Comparison of ENCODE assay signal across 8 cellular contexts in genomic region chr11:67353317-67354313, GRCh38. TPM values are rescaled to one million over a fixed set of nuclear protein-coding genes. Genes with fewer than 3 reads are reported as not detected.
DNase-seq lines count a peak whose midpoint lies in the region; ATAC-seq, FAIRE-seq and TF ChIP-seq lines count a peak whose summit lies in the region.

Gene POLD4 (minus strand): TSS chr11:67353546. CDS start chr11:67353399, 147 bp downstream.

- peak within 1 kb of the TSS; percentile 94 for H3K4me3 Mint-ChIP-seq in endothelial cell (ENCODE audit: unreplicated experiment)

- H3F3A ChIP-seq in OCI-LY1 (ENCODE audit: insufficient read depth, low read length) = no peaks in the 10 kb centered on the region

- H3K9me3 ChIP-seq in OCI-LY1 (ENCODE audit: low read length) = no peaks in the 10 kb centered on the region

- no peaks in the 10 kb centered on the region for H3K79me2 ChIP-seq in OCI-LY1 (ENCODE audit: insufficient read depth, low read length)

- peak within 1 kb of the TSS; percentile 98 for H3K27ac ChIP-seq in OCI-LY1 (ENCODE audit: low read depth, low read length, poor library complexity, severe bottlenecking)

- H3K9me3 Mint-ChIP-seq in endothelial cell (ENCODE audit: unreplicated experiment) = no peaks in the 10 kb centered on the region

- H3K36me3 Mint-ChIP-seq in endothelial cell (ENCODE audit: low read depth, unreplicated experiment) = no peaks in the 10 kb centered on the region

- H3K4me3 ChIP-seq in OCI-LY1 (ENCODE audit: low read depth, low read length, poor library complexity, severe bottlenecking) = peak within 1 kb of the TSS; percentile 78

- H3K27me3 ChIP-seq in OCI-LY1 (ENCODE audit: insufficient read depth, low read length) = no peaks in the 10 kb centered on the region

- peaks cover 8% of the 10 kb centered on the region for H3K36me3 ChIP-seq in OCI-LY1 (ENCODE audit: insufficient read depth, low read length)

- H4K20me1 ChIP-seq in OCI-LY1 (ENCODE audit: insufficient read depth, low read length) = no peaks in the 10 kb centered on the region

- H3K4me1 Mint-ChIP-seq in endothelial cell (ENCODE audit: unreplicated experiment) = peaks cover 56% of the 10 kb centered on the region

- peak within 1 kb of the TSS; percentile 93 for H3K9ac ChIP-seq in OCI-LY1 (ENCODE audit: low read length)

- peak; percentile 67 for ATAC-seq in GM21526 (IDR thresholded peaks at IDR 0.05; ENCODE audit: low FRiP score, unreplicated experiment)

- no peak for TF ChIP-seq CTCF in D721Med (IDR thresholded peaks at IDR 0.05; ENCODE audit: insufficient read depth, missing control alignments)
- TF ChIP-seq CTCF in OCI-LY1 (IDR thresholded peaks at IDR 0.05; ENCODE audit: low read length) = no peak
- TF ChIP-seq CTCF in endothelial cell (IDR thresholded peaks at IDR 0.05; ENCODE audit: unreplicated experiment) = no peak

- DNase-seq in D721Med (ENCODE audit: insufficient read length, low spot score) = peak; percentile 96
- DNase-seq in HuH-7 (ENCODE audit: low spot score) = peak; percentile 100
- peak; percentile 95 for DNase-seq in activated CD8-positive, alpha-beta memory T cell treated with anti-CD3 and anti-CD28 coated beads, Interleukin-2, amount 50 U/mL, for 4 hours
- DNase-seq in endothelial cell (ENCODE audit: low spot score) = peak; percentile 98
- peak; percentile 97 for DNase-seq in midbrain (lab: John Stamatoyannopoulos, UW)
- DNase-seq in stimulated activated CD8-positive, alpha-beta memory T cell treated with anti-CD3 and anti-CD28 coated beads, Interleukin-15, amount 100 ng/mL, for 48 hours (ENCODE audit: low read depth in 2 of 2) = peak; percentile 93 to 95

- H2AFZ ChIP-seq in OCI-LY1 (ENCODE audit: low read length) = no peak within 1 kb of the TSS

- H3K27ac Mint-ChIP-seq in endothelial cell (ENCODE audit: unreplicated experiment) = peak within 1 kb of the TSS; percentile 97

- no peak for FAIRE-seq in D721Med (lab: Jason Lieb, UNC)

- H3K27me3 Mint-ChIP-seq in endothelial cell (ENCODE audit: unreplicated experiment) = peaks cover 8% of the 10 kb centered on the region

- H3K4me2 ChIP-seq in OCI-LY1 (ENCODE audit: low read length) = peak within 1 kb of the TSS; percentile 91

- no peaks in the 10 kb centered on the region for H3K9me2 ChIP-seq in OCI-LY1 (ENCODE audit: low read depth, low read length)

- H3K4me1 ChIP-seq in OCI-LY1 (ENCODE audit: insufficient read depth, low read length, severe bottlenecking) = peaks cover 64% of the 10 kb centered on the region

RNA-seq across cellular contexts. Expression of gene POLD4, which starts in this region (rescaled TPM):
- 92.1 TPM for total RNA-seq in endothelial cell (ENCODE audit: unreplicated experiment)

Comparison
In these comparisons a context has a peak if more than half of its experiments do, and no peak if none do; other contexts are left out.
1. Peak in every context shown above with its lines: DNase-seq, ATAC-seq, H3K4me3 ChIP-seq and H3K27ac ChIP-seq.